1 cellular context compared by ENCODE assay signal in genomic region chr15:90934256-90934948, GRCh38.
TF ChIP-seq lines count a peak whose summit lies in the region.

No MANE protein-coding gene starts in this region.

TF ChIP-seq in HEK293, 187 proteins besides CTCF, POLR2A, EP300 and RAD21 (continued from another document):
- TF ChIP-seq TSHZ1 (tag by site-specific recombination; IDR thresholded peaks at IDR 0.05; ENCODE audit: borderline replicate concordance) (no peak), ZNF580 (tag by site-specific recombination; IDR thresholded peaks at IDR 0.05) (peak; percentile 63; the same call in 1 of the 2 replicates), ZNF654 (tag by site-specific recombination; IDR thresholded peaks at IDR 0.05; ENCODE audit: low read depth) (peak; percentile 76), ZNF423 (tag by site-specific recombination; IDR thresholded peaks at IDR 0.05) (peak; percentile 17; the same call in 1 of the 2 replicates), ZNF596 (tag by site-specific recombination; IDR thresholded peaks at IDR 0.05) (0 out of 2 replicates have a peak, but pooled peaks have one; percentile 12), ELK4 (IDR thresholded peaks at IDR 0.05; ENCODE audit: borderline replicate concordance, low read depth, low read length) (no peak), ZNF341 (tag by site-specific recombination; IDR thresholded peaks at IDR 0.05; ENCODE audit: low read depth) (peak; percentile 80), ZNF830 (tag by site-specific recombination; IDR thresholded peaks at IDR 0.05; ENCODE audit: low read depth) (no peak), ZBTB17 (tag by site-specific recombination; IDR thresholded peaks at IDR 0.05) (peak; percentile 38; the same call in 1 of the 2 replicates), ZSCAN18 (tag by site-specific recombination; IDR thresholded peaks at IDR 0.05) (no peak), PATZ1 (tag by site-specific recombination; IDR thresholded peaks at IDR 0.05) (0 out of 2 replicates have a peak, but pooled peaks have one; percentile 22), KLF16 (tag by site-specific recombination; IDR thresholded peaks at IDR 0.05) (0 out of 2 replicates have a peak, but pooled peaks have one; percentile 22), GLIS1 (tag by site-specific recombination; IDR thresholded peaks at IDR 0.05) (peak; percentile 98; the same call in 1 of the 2 replicates), ZNF398 (tag by site-specific recombination; IDR thresholded peaks at IDR 0.05) (no peak), ZXDB (tag by site-specific recombination; IDR thresholded peaks at IDR 0.05) (no peak), ZNF561 (tag by site-specific recombination; IDR thresholded peaks at IDR 0.05; ENCODE audit: borderline replicate concordance) (no peak; the same call in 1 of the 2 replicates), ZBTB1 (tag by site-specific recombination; IDR thresholded peaks at IDR 0.05) (no peak), ZNF600 (tag by site-specific recombination; IDR thresholded peaks at IDR 0.05) (peak; percentile 91), ZNF629 (tag by site-specific recombination; IDR thresholded peaks at IDR 0.05) (0 out of 2 replicates have a peak, but pooled peaks have one; percentile 9), ZNF404 (tag by site-specific recombination; IDR thresholded peaks at IDR 0.05) (no peak)
- TF ChIP-seq, protein P1, sequence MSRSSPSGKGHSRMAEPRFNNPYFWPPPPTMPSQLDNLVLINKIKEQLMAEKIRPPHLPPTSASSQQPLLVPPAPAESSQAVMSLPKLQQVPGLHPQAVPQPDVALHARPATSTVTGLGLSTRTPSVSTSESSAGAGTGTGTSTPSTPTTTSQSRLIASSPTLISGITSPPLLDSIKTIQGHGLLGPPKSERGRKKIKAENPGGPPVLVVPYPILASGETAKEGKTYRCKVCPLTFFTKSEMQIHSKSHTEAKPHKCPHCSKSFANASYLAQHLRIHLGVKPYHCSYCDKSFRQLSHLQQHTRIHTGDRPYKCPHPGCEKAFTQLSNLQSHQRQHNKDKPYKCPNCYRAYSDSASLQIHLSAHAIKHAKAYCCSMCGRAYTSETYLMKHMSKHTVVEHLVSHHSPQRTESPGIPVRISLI (tag by site-specific recombination; IDR thresholded peaks at IDR 0.05), result no peak
- TF ChIP-seq, protein P2, sequence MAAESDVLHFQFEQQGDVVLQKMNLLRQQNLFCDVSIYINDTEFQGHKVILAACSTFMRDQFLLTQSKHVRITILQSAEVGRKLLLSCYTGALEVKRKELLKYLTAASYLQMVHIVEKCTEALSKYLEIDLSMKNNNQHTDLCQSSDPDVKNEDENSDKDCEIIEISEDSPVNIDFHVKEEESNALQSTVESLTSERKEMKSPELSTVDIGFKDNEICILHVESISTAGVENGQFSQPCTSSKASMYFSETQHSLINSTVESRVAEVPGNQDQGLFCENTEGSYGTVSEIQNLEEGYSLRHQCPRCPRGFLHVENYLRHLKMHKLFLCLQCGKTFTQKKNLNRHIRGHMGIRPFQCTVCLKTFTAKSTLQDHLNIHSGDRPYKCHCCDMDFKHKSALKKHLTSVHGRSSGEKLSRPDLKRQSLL (tag by site-specific recombination; IDR thresholded peaks at IDR 0.05), result no peak; the same call in 1 of the 2 replicates
